23 cellular contexts compared by ENCODE assay signal in genomic region chrX:43809463-43809862, GRCh38.
A peak's percentile ranks its signal among the peaks of the same experiment; 100 is the strongest.
DNase-seq lines count a peak whose midpoint lies in the region; ATAC-seq, FAIRE-seq and TF ChIP-seq lines count a peak whose summit lies in the region.
"Had no signal": no experiment of that assay in that cellular context is flagged by ENCODE, and none has a peak within 500 bp of the region (broad histone marks: within the 10 kb centered on the region; RNA-seq: fewer than 3 reads in every experiment).

No MANE protein-coding gene starts in this region.

- TF ChIP-seq RAD21 in A549 (conservative IDR thresholded peaks at IDR 0.05 in 1 of 2, IDR thresholded peaks at IDR 0.05 in 1 of 2), result no peak

- intact Hi-C loops in esophagus muscularis mucosa (cut with DNase I), result no loop called here

- H3K4me3 ChIP-seq in A549, result no peak overlapping the region
- no peak overlapping the region for H3K4me3 ChIP-seq in esophagus muscularis mucosa
- no peak overlapping the region for H3K4me3 ChIP-seq in mesenchymal stem cell (ENCODE audit: insufficient read depth in 1 of 2, low read depth in 1 of 2, low read length in 2 of 2)
- H3K4me3 ChIP-seq: lower lobe of right lung, spleen had no signal

- no peak overlapping the region for H2BK120ac ChIP-seq in mesenchymal stem cell (ENCODE audit: low read depth, low read length)

- H3K27me3 ChIP-seq in esophagus muscularis mucosa (no peaks in the 10 kb centered on the region), mesenchymal stem cell (ENCODE audit: control insufficient read depth in 1 of 2, insufficient read depth in 1 of 2, low read length in 2 of 2) (peaks cover 0 to 5% of the 10 kb centered on the region in 2 experiments)

- CTCF ChIA-PET in A549 (lab: Yijun Ruan, JAX), result no interaction called here

- H2AFZ ChIP-seq in mesenchymal stem cell (ENCODE audit: low read depth, low read length), result no peak overlapping the region

- POLR2A ChIA-PET in A549 (lab: Yijun Ruan, JAX), result no interaction called here

- no peak overlapping the region for H3K4me2 ChIP-seq in A549
- H3K4me2 ChIP-seq in mesenchymal stem cell (ENCODE audit: low read length, poor library complexity, severe bottlenecking), result no peak overlapping the region
- H3K4me2 ChIP-seq: SK-N-SH had no signal

- H3K18ac ChIP-seq in mesenchymal stem cell (ENCODE audit: low read depth in 1 of 2, low read length in 2 of 2), result no peak overlapping the region

- no peak overlapping the region for H2AK5ac ChIP-seq in mesenchymal stem cell (ENCODE audit: low read length, severe bottlenecking)

- H4K8ac ChIP-seq in mesenchymal stem cell (ENCODE audit: low read length), result no peak overlapping the region

- H3K4me1 ChIP-seq in A549 (no peaks in the 10 kb centered on the region), esophagus muscularis mucosa (peaks cover 2 to 47% (median 8%) of the 10 kb centered on the region in 4 donors), mesenchymal stem cell (ENCODE audit: control insufficient read depth, insufficient read depth, low read depth, low read length) (no peaks in the 10 kb centered on the region)
- H3K4me1 ChIP-seq: lower lobe of right lung, spleen had no signal

- no peak overlapping the region for H4K91ac ChIP-seq in mesenchymal stem cell (ENCODE audit: low read length)

- no peak for TF ChIP-seq POLR2A in A549 (IDR thresholded peaks at IDR 0.05; ENCODE audit: low read length)
- no peak for TF ChIP-seq POLR2A in esophagus muscularis mucosa (IDR thresholded peaks at IDR 0.05; ENCODE audit: low read depth)

- ATAC-seq in A549, result no peak
- ATAC-seq in GM21528 (IDR thresholded peaks at IDR 0.05; ENCODE audit: low FRiP score, unreplicated experiment), result no peak
- no peak for ATAC-seq in GM19452 (IDR thresholded peaks at IDR 0.05; ENCODE audit: unreplicated experiment)
- ATAC-seq: activated naive CD8-positive, alpha-beta T cell treated with anti-CD3 and anti-CD28 coated beads, Interleukin-2, amount 50 U/mL, for 24 hours; lower lobe of right lung; naive thymus-derived CD4-positive, alpha-beta T cell; Panc1 had no signal

- no peaks in the 10 kb centered on the region for H3K9me3 ChIP-seq in A549
- no peaks in the 10 kb centered on the region for H3K9me3 ChIP-seq in esophagus muscularis mucosa
- no peaks in the 10 kb centered on the region for H3K9me3 ChIP-seq in mesenchymal stem cell (ENCODE audit: control insufficient read depth, low read length)
- H3K9me3 ChIP-seq: lower lobe of right lung, SK-N-SH, spleen had no signal

- no peak for TF ChIP-seq CTCF in A549 (IDR thresholded peaks at IDR 0.05)
- no peak for TF ChIP-seq CTCF in esophagus muscularis mucosa (IDR thresholded peaks at IDR 0.05)
- no peak for TF ChIP-seq CTCF in GM20000 (IDR thresholded peaks at IDR 0.05; ENCODE audit: extremely low read depth, missing control alignments)

- H2BK12ac ChIP-seq in mesenchymal stem cell (ENCODE audit: low read length in 2 of 2), result no peak overlapping the region

- no peak overlapping the region for H3K23ac ChIP-seq in mesenchymal stem cell (ENCODE audit: low read length in 2 of 2)

- H3K9ac ChIP-seq in mesenchymal stem cell (ENCODE audit: low read length), result peak overlapping the region; percentile 39
- H3K9ac ChIP-seq: SK-N-SH had no signal

- H3K36me3 ChIP-seq in esophagus muscularis mucosa (no peaks in the 10 kb centered on the region), mesenchymal stem cell (ENCODE audit: control insufficient read depth in 1 of 2, insufficient read depth in 2 of 2, low read depth in 1 of 2, low read length in 2 of 2) (no peaks in the 10 kb centered on the region)
- H3K36me3 ChIP-seq: lower lobe of right lung, spleen had no signal

- H3K27ac ChIP-seq in A549 (no peak overlapping the region), esophagus muscularis mucosa (replicated peaks in 1 of 4) (peak overlapping the region; percentile 36 to 62 (median 50)), mesenchymal stem cell (ENCODE audit: low read length, poor library complexity, severe bottlenecking) (no peak overlapping the region)
- H3K27ac ChIP-seq: lower lobe of right lung, spleen had no signal

- H3K14ac ChIP-seq in mesenchymal stem cell (ENCODE audit: low read length in 2 of 2), result no peak overlapping the region

- no peaks in the 10 kb centered on the region for H3K79me1 ChIP-seq in mesenchymal stem cell (replicated peaks; ENCODE audit: low read length, poor library complexity, severe bottlenecking)

- H2BK15ac ChIP-seq in mesenchymal stem cell (ENCODE audit: low read depth, poor library complexity, severe bottlenecking), result no peak overlapping the region

- FAIRE-seq in A549 (lab: Jason Lieb, UNC), result peak; percentile 63
- FAIRE-seq: endometrium had no signal

- TF ChIP-seq EP300 in A549 (IDR thresholded peaks at IDR 0.05) (no peak), esophagus muscularis mucosa (IDR thresholded peaks at IDR 0.05) (no peak)

- no peak overlapping the region for H2BK5ac ChIP-seq in mesenchymal stem cell (ENCODE audit: low read depth, low read length, poor library complexity, severe bottlenecking)

- no peak overlapping the region for H3K4ac ChIP-seq in mesenchymal stem cell (ENCODE audit: low read depth in 1 of 2, low read length in 2 of 2)

- DNase-seq in A549 (ENCODE audit: low read depth in 1 of 2, low spot score in 1 of 2) (no peak), HCEC 1CT (peak; percentile 16), esophagus muscularis mucosa (ENCODE audit: extremely low spot score) (no peak), mesenchymal stem cell (no peak), ureter (ENCODE audit: low spot score) (no peak), GM20000 (ENCODE audit: low spot score) (no peak)
- DNase-seq: ACHN; activated naive CD8-positive, alpha-beta T cell treated with anti-CD3 and anti-CD28 coated beads, Interleukin-2, amount 50 U/mL, for 24 hours; CD8-positive, alpha-beta memory T cell; cerebellar nuclear complex; DND-41; GOT3; lower lobe of right lung; MM.1S; naive thymus-derived CD4-positive, alpha-beta T cell; NCI-H1694; SK-N-SH; spleen; stimulated activated CD8-positive, alpha-beta memory T cell treated with anti-CD3 and anti-CD28 coated beads, Interleukin-4, amount 100 ng/mL, for 48 hours had no signal

TF ChIP-seq in A549, 52 proteins besides CTCF, POLR2A, EP300 and RAD21:
- TF ChIP-seq, protein P1, sequence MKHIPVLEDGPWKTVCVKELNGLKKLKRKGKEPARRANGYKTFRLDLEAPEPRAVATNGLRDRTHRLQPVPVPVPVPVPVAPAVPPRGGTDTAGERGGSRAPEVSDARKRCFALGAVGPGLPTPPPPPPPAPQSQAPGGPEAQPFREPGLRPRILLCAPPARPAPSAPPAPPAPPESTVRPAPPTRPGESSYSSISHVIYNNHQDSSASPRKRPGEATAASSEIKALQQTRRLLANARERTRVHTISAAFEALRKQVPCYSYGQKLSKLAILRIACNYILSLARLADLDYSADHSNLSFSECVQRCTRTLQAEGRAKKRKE (CRISPR knock-in tag; IDR thresholded peaks at IDR 0.05; ENCODE audit: low read depth), result no peak
- TF ChIP-seq JUNB (IDR thresholded peaks at IDR 0.05) (no peak), FOSB (CRISPR knock-in tag; IDR thresholded peaks at IDR 0.05) (no peak), RCOR1 (IDR thresholded peaks at IDR 0.05; ENCODE audit: low read depth, low read length) (no peak), NPAS2 (CRISPR knock-in tag; IDR thresholded peaks at IDR 0.05; ENCODE audit: borderline replicate concordance) (no peak), CHD2 (IDR thresholded peaks at IDR 0.05; ENCODE audit: low read length, partially characterized antibody) (no peak), REST (IDR thresholded peaks at IDR 0.05) (no peak), TFCP2L1 (CRISPR knock-in tag; IDR thresholded peaks at IDR 0.05) (no peak), HEYL (CRISPR knock-in tag; IDR thresholded peaks at IDR 0.05) (no peak), CBX8 (IDR thresholded peaks at IDR 0.05) (no peak), POLR2AphosphoS2 (conservative IDR thresholded peaks at IDR 0.05; ENCODE audit: low read length) (no peak), NFE2L2 (conservative IDR thresholded peaks at IDR 0.05; ENCODE audit: low read length) (no peak)
- TF ChIP-seq, protein P2, sequence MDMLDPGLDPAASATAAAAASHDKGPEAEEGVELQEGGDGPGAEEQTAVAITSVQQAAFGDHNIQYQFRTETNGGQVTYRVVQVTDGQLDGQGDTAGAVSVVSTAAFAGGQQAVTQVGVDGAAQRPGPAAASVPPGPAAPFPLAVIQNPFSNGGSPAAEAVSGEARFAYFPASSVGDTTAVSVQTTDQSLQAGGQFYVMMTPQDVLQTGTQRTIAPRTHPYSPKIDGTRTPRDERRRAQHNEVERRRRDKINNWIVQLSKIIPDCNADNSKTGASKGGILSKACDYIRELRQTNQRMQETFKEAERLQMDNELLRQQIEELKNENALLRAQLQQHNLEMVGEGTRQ (IDR thresholded peaks at IDR 0.05), result no peak

Comparison
In these comparisons a context has a peak if more than half of its experiments do, and no peak if none do; other contexts are left out.
1. H3K27ac ChIP-seq: peak in esophagus muscularis mucosa (4 of 4); none in A549 (0 of 2) and mesenchymal stem cell (single experiment).